12 cellular contexts compared by ENCODE assay signal in genomic region chr19:4313847-4314629, GRCh38. TPM values are rescaled to one million over a fixed set of nuclear protein-coding genes. Genes with fewer than 3 reads are reported as not detected.
DNase-seq lines count a peak whose midpoint lies in the region; ATAC-seq and TF ChIP-seq lines count a peak whose summit lies in the region.
"Not testable (repeated sequence)": the region's sequence is repeated elsewhere in the genome, so short reads cannot be mapped to it uniquely, and the experiment has no call there.
"Had no signal": no experiment of that assay in that cellular context is flagged by ENCODE, and none has a peak within 500 bp of the region (broad histone marks: within the 10 kb centered on the region; RNA-seq: fewer than 3 reads in every experiment).

No MANE protein-coding gene starts in this region.

- H3K4me2 ChIP-seq in mesenchymal stem cell (ENCODE audit: low read length, poor library complexity, severe bottlenecking), result not testable (repeated sequence)

- H4K91ac ChIP-seq in mesenchymal stem cell (ENCODE audit: low read length), result not testable (repeated sequence)

- DNase-seq in H7 (peak; percentile 70), epithelial cell of esophagus (ENCODE audit: low read depth) (peak; percentile 25), renal cortical epithelial cell (ENCODE audit: low read depth) (peak; percentile 7)
- not testable (repeated sequence) for DNase-seq in RWPE1 (ENCODE audit: low spot score); right cardiac atrium; mesenchymal stem cell

- TF ChIP-seq CTCF in RWPE1 (conservative IDR thresholded peaks at IDR 0.05; ENCODE audit: low read depth); epithelial cell of esophagus (IDR thresholded peaks at IDR 0.05; ENCODE audit: insufficient read depth, low read depth, low read length, missing control alignments); liver (IDR thresholded peaks at IDR 0.05; ENCODE audit: low read depth, low read length, missing input control): not testable (repeated sequence)

- H3K4me3 ChIP-seq in H7 (ENCODE audit: insufficient read depth, low read depth, low read length); epithelial cell of esophagus (ENCODE audit: low read length): not testable (repeated sequence)
- H3K4me3 ChIP-seq in right cardiac atrium (ENCODE audit: low read length), result peak overlapping the region; percentile 21
- peak overlapping the region in 2 of 3 donors; percentile 30 to 43 for H3K4me3 ChIP-seq in liver (ENCODE audit: low read depth in 1 of 3, low read length in 3 of 3)
- H3K4me3 ChIP-seq in mesenchymal stem cell (ENCODE audit: insufficient read depth in 1 of 2, low read depth in 1 of 2, low read length in 2 of 2), result peak overlapping the region in 1 of 2 experiments; percentile 49

- ATAC-seq in right cardiac atrium, result not testable (repeated sequence)

- H2BK120ac ChIP-seq in mesenchymal stem cell (ENCODE audit: low read depth, low read length), result not testable (repeated sequence)

- not testable (repeated sequence) for H2BK12ac ChIP-seq in mesenchymal stem cell (ENCODE audit: low read length in 2 of 2)

- H2BK15ac ChIP-seq in mesenchymal stem cell (ENCODE audit: low read depth, poor library complexity, severe bottlenecking), result not testable (repeated sequence)

- not testable (repeated sequence) for H4K8ac ChIP-seq in mesenchymal stem cell (ENCODE audit: low read length)

- H3K9me3 ChIP-seq in right cardiac atrium (ENCODE audit: control insufficient read depth, low read length); liver (ENCODE audit: control insufficient read depth in 4 of 4, low read length in 3 of 4); mesenchymal stem cell (ENCODE audit: control insufficient read depth, low read length): not testable (repeated sequence)

- not testable (repeated sequence) for H3K36me3 ChIP-seq in H7 (replicated peaks; ENCODE audit: control insufficient read depth, insufficient read depth, low read length); liver (ENCODE audit: control insufficient read depth in 4 of 4, insufficient read depth in 3 of 4, low read depth in 1 of 4, low read length in 3 of 4)
- H3K36me3 ChIP-seq in mesenchymal stem cell (ENCODE audit: control insufficient read depth in 1 of 2, insufficient read depth in 2 of 2, low read depth in 1 of 2, low read length in 2 of 2), result peaks cover 0 to 32% of the 10 kb centered on the region in 2 experiments

- H3K23ac ChIP-seq in mesenchymal stem cell (ENCODE audit: low read length in 2 of 2), result not testable (repeated sequence)

- H3K27me3 ChIP-seq in H7 (ENCODE audit: control insufficient read depth, insufficient read depth, low read length); right cardiac atrium (ENCODE audit: control insufficient read depth, insufficient read depth); liver (ENCODE audit: control insufficient read depth in 4 of 4, insufficient read depth in 4 of 4, low read length in 3 of 4); mesenchymal stem cell (ENCODE audit: control insufficient read depth in 1 of 2, insufficient read depth in 1 of 2, low read length in 2 of 2): not testable (repeated sequence)

- POLR2A ChIA-PET in RWPE1 (lab: Yijun Ruan, JAX; ENCODE audit: low non-redundant PET), result interaction anchor here (0.7 kb wide), 1 partner anchor 67 kb away, joined by 5 read pairs; the partner anchor contains the start of gene YJU2

- not testable (repeated sequence) for H2BK5ac ChIP-seq in mesenchymal stem cell (ENCODE audit: low read depth, low read length, poor library complexity, severe bottlenecking)

- H2AK5ac ChIP-seq in mesenchymal stem cell (ENCODE audit: low read length, severe bottlenecking), result not testable (repeated sequence)

- 51% methylated on average over 17 of the region's 17 CpGs for WGBS in right cardiac atrium
- WGBS in liver, result 20% methylated on average over 17 of the region's 17 CpGs
- WGBS in mesenchymal stem cell, result 85% methylated on average over 11 of the region's 17 CpGs

- peak overlapping the region; percentile 27; the same call in 1 of the 2 replicates for H3K27ac ChIP-seq in RWPE1
- not testable (repeated sequence) for H3K27ac ChIP-seq in right cardiac atrium (ENCODE audit: low read length); mesenchymal stem cell (ENCODE audit: low read length, poor library complexity, severe bottlenecking)
- H3K27ac ChIP-seq in liver (ENCODE audit: low read depth in 1 of 2, low read length in 2 of 2), result peak overlapping the region in 1 of 2 donors; percentile 31

- H3K4ac ChIP-seq in mesenchymal stem cell (ENCODE audit: low read depth in 1 of 2, low read length in 2 of 2), result not testable (repeated sequence)

- CTCF ChIA-PET in RWPE1 (lab: Yijun Ruan, JAX), result interaction anchor here (0.6 kb wide), 2 partner anchors 8 to 78 kb away, joined by 3 to 4 read pairs; no protein-coding TSS in a partner anchor

- H3K79me1 ChIP-seq in mesenchymal stem cell (replicated peaks; ENCODE audit: low read length, poor library complexity, severe bottlenecking), result not testable (repeated sequence)

- H2AFZ ChIP-seq in mesenchymal stem cell (ENCODE audit: low read depth, low read length), result not testable (repeated sequence)

- intact Hi-C loops in right cardiac atrium (cut with DNase I), result not testable (repeated sequence)

- peak; percentile 6 to 18 for TF ChIP-seq RAD21 in liver (IDR thresholded peaks at IDR 0.05)

- H3K9ac ChIP-seq in liver (ENCODE audit: low read depth in 1 of 2, low read length in 2 of 2) (peak overlapping the region in 1 of 2 donors; percentile 47), mesenchymal stem cell (ENCODE audit: low read length) (peak overlapping the region; percentile 41)

- H3K14ac ChIP-seq in mesenchymal stem cell (ENCODE audit: low read length in 2 of 2), result not testable (repeated sequence)

- H3K18ac ChIP-seq in mesenchymal stem cell (ENCODE audit: low read depth in 1 of 2, low read length in 2 of 2), result not testable (repeated sequence)

- not testable (repeated sequence) for H3K4me1 ChIP-seq in right cardiac atrium (ENCODE audit: control insufficient read depth, insufficient read depth, low read length); liver (ENCODE audit: control insufficient read depth in 4 of 4, insufficient read depth in 4 of 4, low read length in 3 of 4); mesenchymal stem cell (ENCODE audit: control insufficient read depth, insufficient read depth, low read depth, low read length)

RNA-seq across cellular contexts. Expression of gene FSD1, which starts 9.6 kb away (rescaled TPM):
- total RNA-seq in H7 (2014; rRNA removed; shearing (Covaris generic)), result 29.8 and 34.1 TPM in 2 replicates
- not detected for total RNA-seq in right cardiac atrium
- not detected for polyA plus RNA-seq in right cardiac atrium
- under 1 TPM in 1 of 2 donors, not detected in 1; 0.92 TPM for total RNA-seq in liver
- under 1 TPM; 0.05 to 0.19 TPM for polyA plus RNA-seq in liver
- 3.4 TPM for polyA plus RNA-seq in mesenchymal stem cell (2013, experiment 1 of 2)
- 2.6 TPM for polyA plus RNA-seq in mesenchymal stem cell (2013, experiment 2 of 2)
- total RNA-seq in renal cortical epithelial cell, result 1.0 and 5.6 TPM in 2 replicates

RNA-seq across cellular contexts. Expression of gene TMIGD2, which starts 11.8 kb away (rescaled TPM):
- 0.45 and 0.78 TPM in 2 replicates for total RNA-seq in H7 (2014; rRNA removed; shearing (Covaris generic))
- not detected for total RNA-seq in right cardiac atrium
- 0.25 TPM for polyA plus RNA-seq in right cardiac atrium
- under 1 TPM; 0.47 to 0.50 TPM for total RNA-seq in liver
- under 1 TPM; 0.16 to 0.94 TPM for polyA plus RNA-seq in liver
- 0.08 TPM for polyA plus RNA-seq in mesenchymal stem cell (2013, experiment 1 of 2)
- 0.16 TPM for polyA plus RNA-seq in mesenchymal stem cell (2013, experiment 2 of 2)
- not detected in 2 replicates for total RNA-seq in renal cortical epithelial cell
- total RNA-seq: HFFc6, HT1080, IMR-90 had no signal
- polyA plus RNA-seq: IMR-90 had no signal

RNA-seq across cellular contexts. Expression of gene STAP2, which starts 24.6 kb away (rescaled TPM):
- total RNA-seq in H7 (2014; rRNA removed; shearing (Covaris generic)), result 14.2 and 18.0 TPM in 2 replicates
- total RNA-seq in right cardiac atrium, result 10 to 100 TPM in 3 of 4 donors, 1 to 10 TPM in 1; 6.7 to 13.9 (median 11.3) TPM
- 7.8 TPM for polyA plus RNA-seq in right cardiac atrium
- total RNA-seq in liver, result 10 to 100 TPM in 1 of 2 donors, 1 to 10 TPM in 1; 8.6 to 26.4 TPM
- polyA plus RNA-seq in liver, result 10 to 100 TPM; 23.6 to 24.5 TPM
- 2.0 TPM for polyA plus RNA-seq in mesenchymal stem cell (2013, experiment 1 of 2)
- 2.5 TPM for polyA plus RNA-seq in mesenchymal stem cell (2013, experiment 2 of 2)
- total RNA-seq in renal cortical epithelial cell, result 26.6 and 89.1 TPM in 2 replicates

RNA-seq across cellular contexts. Expression of gene MPND, which starts 29.3 kb away (rescaled TPM):
- total RNA-seq in H7 (2014; rRNA removed; shearing (Covaris generic)), result 11.4 and 17.4 TPM in 2 replicates
- 10 to 100 TPM; 22.8 to 25.8 (median 25.2) TPM for total RNA-seq in right cardiac atrium
- polyA plus RNA-seq in right cardiac atrium, result 24.9 TPM
- 1 to 10 TPM; 4.7 to 9.9 TPM for total RNA-seq in liver
- 1 to 10 TPM; 9.0 to 9.4 TPM for polyA plus RNA-seq in liver
- polyA plus RNA-seq in mesenchymal stem cell (2013, experiment 1 of 2), result 6.9 TPM
- polyA plus RNA-seq in mesenchymal stem cell (2013, experiment 2 of 2), result 6.1 TPM
- total RNA-seq in renal cortical epithelial cell, result 6.9 and 7.2 TPM in 2 replicates

RNA-seq across cellular contexts. Expression of gene SHD, which starts 35.0 kb away (rescaled TPM):
- 1.3 and 1.5 TPM in 2 replicates for total RNA-seq in H7 (2014; rRNA removed; shearing (Covaris generic))
- 10 to 100 TPM; 30.5 to 75.1 (median 54.7) TPM for total RNA-seq in right cardiac atrium
- polyA plus RNA-seq in right cardiac atrium, result 23.9 TPM
- total RNA-seq in liver, result 1 to 10 TPM in 1 of 2 donors, under 1 TPM in 1; 0.09 to 2.3 TPM
- polyA plus RNA-seq in liver, result 10 to 100 TPM in 1 of 2 donors, 1 to 10 TPM in 1; 6.8 to 15.7 TPM
- not detected for polyA plus RNA-seq in mesenchymal stem cell (2013, experiment 1 of 2)
- not detected for polyA plus RNA-seq in mesenchymal stem cell (2013, experiment 2 of 2)
- total RNA-seq in renal cortical epithelial cell, result not detected in 2 replicates
- total RNA-seq: CD4-positive, CD25-positive, alpha-beta regulatory T cell; CD8-positive, alpha-beta memory T cell; HFFc6; HT1080; IMR-90 had no signal
- polyA plus RNA-seq: CD4-positive, CD25-positive, alpha-beta regulatory T cell; CD8-positive, alpha-beta memory T cell; IMR-90 had no signal
